ENCODE assay signal across 13 cellular contexts in genomic region chr4:86556791-86557415, GRCh38. TPM values are rescaled to one million over a fixed set of nuclear protein-coding genes. Genes with fewer than 3 reads are reported as not detected.
DNase-seq lines count a peak whose midpoint lies in the region; ATAC-seq and TF ChIP-seq lines count a peak whose summit lies in the region.
"Had no signal": no experiment of that assay in that cellular context is flagged by ENCODE, and none has a peak within 500 bp of the region (broad histone marks: within the 10 kb centered on the region; RNA-seq: fewer than 3 reads in every experiment).

No MANE protein-coding gene starts in this region.

- H3K4me3 ChIP-seq in epithelial cell of esophagus (ENCODE audit: low read length) (no peak overlapping the region), adrenal gland (no peak overlapping the region)
- H3K4me3 ChIP-seq: skin epidermis, testis had no signal

- no peaks in the 10 kb centered on the region for H3K9me3 Mint-ChIP-seq in endothelial cell (ENCODE audit: unreplicated experiment)
- H3K9me3 Mint-ChIP-seq: T-helper 2 cell treated with Interferon-gamma antibody and Interleukin-4, amounts not matched to agents 5 μg/mL and 100 μg/mL, for 36 hours had no signal

- H3K27me3 ChIP-seq in adrenal gland: no peaks in the 10 kb centered on the region
- H3K27me3 ChIP-seq: testis had no signal

- no peak overlapping the region for H3K27ac ChIP-seq in adrenal gland
- H3K27ac ChIP-seq: C4-2B, testis had no signal

- no peaks in the 10 kb centered on the region for H3K36me3 Mint-ChIP-seq in endothelial cell (ENCODE audit: low read depth, unreplicated experiment)

- H3K27ac Mint-ChIP-seq in endothelial cell (ENCODE audit: unreplicated experiment): no peak overlapping the region
- H3K27ac Mint-ChIP-seq: T-helper 2 cell treated with Interferon-gamma antibody and Interleukin-4, amounts not matched to agents 5 μg/mL and 100 μg/mL, for 36 hours had no signal

- TF ChIP-seq CTCF in epithelial cell of esophagus (IDR thresholded peaks at IDR 0.05; ENCODE audit: insufficient read depth, low read depth, low read length, missing control alignments) (no peak), endothelial cell (IDR thresholded peaks at IDR 0.05; ENCODE audit: unreplicated experiment) (no peak), adrenal gland (IDR thresholded peaks at IDR 0.05) (no peak)

- TF ChIP-seq POLR2A in adrenal gland (IDR thresholded peaks at IDR 0.05): no peak

- peaks cover 0 to 10% of the 10 kb centered on the region in 2 donors for H3K4me1 ChIP-seq in adrenal gland (replicated peaks in 1 of 2)

- H3K9me3 ChIP-seq in adrenal gland (replicated peaks in 1 of 3): no peaks in the 10 kb centered on the region
- H3K9me3 ChIP-seq: testis had no signal

- peaks cover 5% of the 10 kb centered on the region for H3K4me1 Mint-ChIP-seq in endothelial cell (ENCODE audit: unreplicated experiment)

- peak; percentile 28 to 43 for DNase-seq in AML-193 (lab: John Stamatoyannopoulos, UW)
- peak; percentile 40 for DNase-seq in M059J (ENCODE audit: low read depth)
- peak; percentile 39 for DNase-seq in epithelial cell of esophagus (ENCODE audit: low read depth)
- no peak for DNase-seq in endothelial cell (ENCODE audit: low spot score)
- no peak for DNase-seq in DMS79 (lab: John Stamatoyannopoulos, UW)
- no peak for DNase-seq in stimulated activated CD4-positive, alpha-beta T cell treated with anti-CD3 and anti-CD28 coated beads, Interleukin-1b, Interleukin-23, amount 100 ng/mL, for 48 hours
- DNase-seq in adrenal gland: no peak
- DNase-seq: NCI-H1417 treated with DMSO at 0.1 percent for 48 hours, testis had no signal

- no peaks in the 10 kb centered on the region for H3K27me3 Mint-ChIP-seq in endothelial cell (ENCODE audit: unreplicated experiment)

- H3K36me3 ChIP-seq in adrenal gland (replicated peaks in 1 of 2): no peaks in the 10 kb centered on the region

- no peak overlapping the region for H3K4me3 Mint-ChIP-seq in endothelial cell (ENCODE audit: unreplicated experiment)
- H3K4me3 Mint-ChIP-seq: T-helper 2 cell treated with Interferon-gamma antibody and Interleukin-4, amounts not matched to agents 5 μg/mL and 100 μg/mL, for 36 hours had no signal

- peak; percentile 47 for ATAC-seq in GM21528 (IDR thresholded peaks at IDR 0.05; ENCODE audit: low FRiP score, unreplicated experiment)

- intact Hi-C loops in adrenal gland (cut with DNase I): no loop called here

RNA-seq across cellular contexts. Expression of gene PTPN13, which starts 37.2 kb away (rescaled TPM):
- total RNA-seq in M059J (2014; rRNA removed; shearing (Covaris generic)): 10.3 and 12.3 TPM in 2 replicates
- 5.6 TPM for total RNA-seq in endothelial cell (ENCODE audit: unreplicated experiment)
- total RNA-seq in adrenal gland: 10 to 100 TPM; 13.6 to 22.3 (median 18.3) TPM
- polyA plus RNA-seq in adrenal gland: 10 to 100 TPM in 1 of 3 donors, 1 to 10 TPM in 2; 3.9 to 11.8 (median 5.1) TPM

Comparison
In these comparisons a context has a peak if more than half of its experiments do, and no peak if none do; other contexts are left out.
1. DNase-seq: peak in AML-193 (2 of 2), M059J (single experiment) and epithelial cell of esophagus (single experiment); none in endothelial cell (single experiment), DMS79 (single experiment), stimulated activated CD4-positive, alpha-beta T cell treated with anti-CD3 and anti-CD28 coated beads, Interleukin-1b, Interleukin-23, amount 100 ng/mL, for 48 hours (single experiment) and adrenal gland (0 of 7).